ENCODE assay signal across 33 cellular contexts in the genomic region with DNA sequence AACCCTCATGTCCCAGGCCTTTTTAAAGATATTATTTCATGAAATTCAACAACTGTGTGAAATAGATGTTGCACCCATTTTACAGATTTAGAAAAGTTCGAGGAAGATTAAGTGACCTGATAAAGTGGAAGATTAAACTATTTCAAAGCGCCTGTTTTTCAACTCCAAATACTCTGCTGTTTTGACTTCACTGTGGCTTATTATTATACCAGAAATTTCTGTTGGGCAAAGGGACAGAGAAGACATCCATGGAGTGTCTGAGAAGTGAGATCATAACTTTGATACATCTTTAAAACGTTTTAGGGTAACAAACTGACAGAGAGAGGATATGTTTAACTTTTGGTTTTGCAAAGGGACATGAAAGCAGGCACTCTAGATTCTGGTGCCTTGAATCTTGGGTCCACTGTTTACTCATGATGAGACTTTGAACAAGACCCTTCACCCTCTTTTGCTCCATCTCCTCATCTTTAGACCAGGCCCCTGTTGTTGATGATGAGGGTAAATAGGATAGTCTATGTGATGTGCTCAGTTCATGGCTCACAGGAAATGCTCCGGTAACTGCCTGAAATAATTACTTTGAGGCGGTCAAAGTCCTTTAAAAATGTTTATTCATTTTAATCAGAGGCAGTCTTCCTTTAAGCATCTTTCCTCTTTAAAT. TPM values are rescaled to one million over a fixed set of nuclear protein-coding genes. Genes with fewer than 3 reads are reported as not detected.
DNase-seq lines count a peak whose midpoint lies in the region; ATAC-seq, FAIRE-seq and TF ChIP-seq lines count a peak whose summit lies in the region.
"Had no signal": no experiment of that assay in that cellular context is flagged by ENCODE, and none has a peak within 500 bp of the region (broad histone marks: within the 10 kb centered on the region; RNA-seq: fewer than 3 reads in every experiment).

No MANE protein-coding gene starts in this region.

- H3K4me3 ChIP-seq in HepG2 (replicated peaks in 1 of 3; ENCODE audit: insufficient read depth in 1 of 3, low read depth in 2 of 3, low read length in 3 of 3): no peak overlapping the region
- no peak overlapping the region for H3K4me3 ChIP-seq in right lobe of liver
- no peak overlapping the region for H3K4me3 ChIP-seq in liver (ENCODE audit: low read depth in 1 of 3, low read length in 3 of 3)
- H3K4me3 ChIP-seq in MG63: no peak overlapping the region
- H3K4me3 ChIP-seq: A549; BLaER1; BLaER1 treated with 17β-estradiol and CSF1 and Interleukin-3, amounts not matched to agents 10 nM and 100 nM had no signal

- H3K9ac ChIP-seq in HepG2 (ENCODE audit: insufficient read depth, low read depth, low read length): no peak overlapping the region
- no peak overlapping the region for H3K9ac ChIP-seq in liver (ENCODE audit: low read depth in 1 of 2, low read length in 2 of 2)
- H3K9ac ChIP-seq: BLaER1; BLaER1 treated with 17β-estradiol and CSF1 and Interleukin-3, amounts not matched to agents 10 nM and 100 nM had no signal

- WGBS in HepG2 (ENCODE audit: low lambda C conversion rate): 42% methylated on average over 5 of the region's 5 CpGs
- 59% methylated on average over 5 of the region's 5 CpGs for WGBS in right lobe of liver (ENCODE audit: insufficient coverage, low coverage, low lambda C conversion rate, missing lambda C conversion rate)
- 65% methylated on average over 5 of the region's 5 CpGs for WGBS in liver

- ATAC-seq in HepG2 (peak; percentile 79), right lobe of liver (no peak)
- ATAC-seq: A549; CD8-positive, alpha-beta T cell had no signal

- intact Hi-C loops in HepG2 (cut with micrococcal nuclease; ENCODE audit: unreplicated experiment) (loop anchor here (5.0 kb wide), 1 partner anchor 56 kb away; a partner anchor contains a TSS), right lobe of liver (cut with DNase I) (no loop called here)

- in situ Hi-C loops in HepG2 (cut with HindIII; ENCODE audit: extremely low pct_ligation_motif_present, low pct_unique_long_range_greater_than_20kb): no loop called here

- H4K20me1 ChIP-seq in HepG2 (ENCODE audit: insufficient read depth, low read length): no peaks in the 10 kb centered on the region
- H4K20me1 ChIP-seq: BLaER1; BLaER1 treated with 17β-estradiol and CSF1 and Interleukin-3, amounts not matched to agents 10 nM and 100 nM had no signal

- FAIRE-seq in HepG2 (lab: Jason Lieb, UNC): peak; percentile 63
- FAIRE-seq in GM19239 (lab: Jason Lieb, UNC): peak; percentile 44
- FAIRE-seq: A204.1, A549, D721Med had no signal

- no peak overlapping the region for H2AFZ ChIP-seq in HepG2 (ENCODE audit: low read length)

- H3K4me1 ChIP-seq in HepG2 (ENCODE audit: insufficient read depth, low read length): peaks cover 78% of the 10 kb centered on the region
- H3K4me1 ChIP-seq in right lobe of liver: peaks cover 0 to 31% (median 0%) of the 10 kb centered on the region in 4 donors
- peaks cover 4 to 19% (median 16%) of the 10 kb centered on the region in 4 donors for H3K4me1 ChIP-seq in liver (ENCODE audit: control insufficient read depth in 4 of 4, insufficient read depth in 4 of 4, low read length in 3 of 4)
- H3K4me1 ChIP-seq: BLaER1 had no signal

- TF ChIP-seq POLR2A in HepG2 (IDR thresholded peaks at IDR 0.05; ENCODE audit: insufficient read depth in 1 of 2, low read depth in 2 of 2, low read length in 2 of 2): no peak
- no peak for TF ChIP-seq POLR2A in right lobe of liver (IDR thresholded peaks at IDR 0.05)

- BruUV-seq in HepG2 (replicated peaks; lab: Mats Ljungman, UMichigan): no TSS peak

- DNase-seq in HepG2 (ENCODE audit: low spot score) (peak; percentile 86), right lobe of liver (no peak), GM19239 (ENCODE audit: insufficient read length, low spot score) (no peak), MG63 (no peak), hypothalamus (lab: John Stamatoyannopoulos, UW) (no peak)
- DNase-seq: 8988T; ACHN; AML-193; BE2C; C1 segment of cervical spinal cord; Caco-2; Calu3; CD4-positive, alpha-beta memory T cell; CD4-positive, alpha-beta T cell; CD4-positive, CD25-positive, alpha-beta regulatory T cell; CD8-positive, alpha-beta memory T cell; CD8-positive, alpha-beta T cell; COR-L47; DMS 273 treated with DMSO at 0.1 percent for 48 hours; DMS153; DMS53; DMS79; DMS79 treated with DMSO at 0.1 percent for 48 hours; DND-41; EL had no signal

- CTCF ChIA-PET in HepG2 (lab: Yijun Ruan, JAX; ENCODE audit: low intra/inter-chr PET ratio, low total read pairs): no interaction called here

- H3K36me3 ChIP-seq in HepG2 (replicated peaks in 1 of 2; ENCODE audit: control insufficient read depth in 1 of 2, insufficient read depth in 2 of 2, low read length in 2 of 2): no peaks in the 10 kb centered on the region; a peak in 1 of 5 replicates
- H3K36me3 ChIP-seq in right lobe of liver: no peaks in the 10 kb centered on the region
- H3K36me3 ChIP-seq in liver (ENCODE audit: control insufficient read depth in 4 of 4, insufficient read depth in 3 of 4, low read depth in 1 of 4, low read length in 3 of 4): peaks cover 0 to 2% (median 0%) of the 10 kb centered on the region in 4 donors
- peaks cover 3% of the 10 kb centered on the region for H3K36me3 ChIP-seq in MG63
- H3K36me3 ChIP-seq: BE2C had no signal

- POLR2A ChIA-PET in HepG2 (lab: Yijun Ruan, JAX): no interaction called here

- H3K9me3 ChIP-seq in HepG2 (ENCODE audit: low read length): no peaks in the 10 kb centered on the region
- no peaks in the 10 kb centered on the region for H3K9me3 ChIP-seq in right lobe of liver
- no peaks in the 10 kb centered on the region for H3K9me3 ChIP-seq in liver (ENCODE audit: control insufficient read depth in 4 of 4, low read length in 3 of 4)
- no peaks in the 10 kb centered on the region for H3K9me3 ChIP-seq in MG63
- H3K9me3 ChIP-seq: A549, BE2C, BLaER1, Caco-2 had no signal

- TF ChIP-seq CTCF in HepG2 (CRISPR knock-in tag; IDR thresholded peaks at IDR 0.05): no peak
- no peak for TF ChIP-seq CTCF in right lobe of liver (IDR thresholded peaks at IDR 0.05)
- no peak for TF ChIP-seq CTCF in liver (IDR thresholded peaks at IDR 0.05; ENCODE audit: low read depth, low read length, missing input control)

- H3K79me2 ChIP-seq in HepG2 (ENCODE audit: insufficient read depth, low read length): no peaks in the 10 kb centered on the region

- peak overlapping the region; percentile 12 for H3K4me2 ChIP-seq in HepG2 (ENCODE audit: low read depth, low read length)
- H3K4me2 ChIP-seq: A549; BLaER1; BLaER1 treated with 17β-estradiol and CSF1 and Interleukin-3, amounts not matched to agents 10 nM and 100 nM had no signal

- TF ChIP-seq RAD21 in HepG2 (CRISPR knock-in tag; IDR thresholded peaks at IDR 0.05): no peak
- no peak for TF ChIP-seq RAD21 in liver (IDR thresholded peaks at IDR 0.05)

- TF ChIP-seq EP300 in HepG2 (IDR thresholded peaks at IDR 0.05; ENCODE audit: low read depth in 2 of 2, low read length in 2 of 2) (peak in 1 of 2 experiments; percentile 93; a peak in 2 of 4 replicates), HepG2 (CRISPR knock-in tag; IDR thresholded peaks at IDR 0.05; ENCODE audit: borderline replicate concordance) (peak; percentile 58; the same call in 1 of the 2 replicates)

- H3K27ac ChIP-seq in HepG2 (ENCODE audit: extremely low read length, insufficient read depth, low read length) (peak overlapping the region; percentile 77), right lobe of liver (no peak overlapping the region), liver (ENCODE audit: low read depth in 1 of 2, low read length in 2 of 2) (no peak overlapping the region)
- H3K27ac ChIP-seq: 22Rv1; A549; BLaER1; BLaER1 treated with 17β-estradiol and CSF1 and Interleukin-3, amounts not matched to agents 10 nM and 100 nM; C4-2B had no signal

- H3K27me3 ChIP-seq in HepG2 (ENCODE audit: control insufficient read depth in 1 of 2, insufficient read depth in 2 of 2, low read length in 2 of 2) (no peaks in the 10 kb centered on the region; a peak in 1 of 5 replicates), right lobe of liver (no peaks in the 10 kb centered on the region), liver (ENCODE audit: control insufficient read depth in 4 of 4, insufficient read depth in 4 of 4, low read length in 3 of 4) (no peaks in the 10 kb centered on the region), MG63 (no peaks in the 10 kb centered on the region)
- H3K27me3 ChIP-seq: BE2C; BLaER1; BLaER1 treated with 17β-estradiol and CSF1 and Interleukin-3, amounts not matched to agents 10 nM and 100 nM had no signal

TF ChIP-seq in HepG2, 621 proteins besides CTCF, POLR2A, EP300 and RAD21 (continues in another document):
- TF ChIP-seq CEBPG (CRISPR knock-in tag; IDR thresholded peaks at IDR 0.05) (peak; percentile 42), ZSCAN30 (CRISPR knock-in tag; IDR thresholded peaks at IDR 0.05) (no peak)

TF ChIP-seq in liver, 16 proteins besides CTCF, POLR2A, EP300 and RAD21:
- peak; percentile 6 to 27 for TF ChIP-seq HNF4A (conservative IDR thresholded peaks at IDR 0.05)
- no peak for TF ChIP-seq TAF1 (conservative IDR thresholded peaks at IDR 0.05)
TF ChIP-seq in liver: peak in this region for 1.

RNA-seq across cellular contexts. Expression of a gene that starts 55.4 kb away (rescaled TPM):
- total RNA-seq in HepG2 (2016; rRNA removed; fragmentation: Illumina TruSeq; extraction: Trizol): 55.7 and 80.1 TPM in 2 replicates
- total RNA-seq in HepG2 (2016; cell fraction: cytosol; rRNA removed; fragmentation: Illumina TruSeq; extraction: Trizol; ENCODE audit: low read depth): 9.2 and 9.8 TPM in 2 replicates
- total RNA-seq in HepG2 (2016; cell fraction: insoluble cytoplasmic fraction; rRNA removed; fragmentation: Illumina TruSeq; extraction: Trizol): 55.6 and 78.6 TPM in 2 replicates
- 17.3 and 19.4 TPM in 2 replicates for total RNA-seq in HepG2 (2016; cell fraction: membrane; rRNA removed; fragmentation: Illumina TruSeq; extraction: Trizol)
- 88.7 and 100 TPM in 2 replicates for total RNA-seq in HepG2 (2016; cell fraction: nucleus; rRNA removed; fragmentation: Illumina TruSeq; extraction: Trizol)
- 10.3 and 16.0 TPM in 2 replicates for polyA plus RNA-seq in HepG2 (2011; rRNA removed)
- 7.9 and 8.1 TPM in 2 replicates for polyA plus RNA-seq in HepG2 (2011; cell fraction: cytosol; rRNA removed)
- polyA plus RNA-seq in HepG2 (2011; cell fraction: nucleus; rRNA removed): 13.3 and 17.4 TPM in 2 replicates
- 9.4 and 21.3 TPM in 2 replicates for polyA plus RNA-seq in HepG2 (2012)
- polyA plus RNA-seq in HepG2 (2016; cell fraction: cytosol; fragmentation: Illumina TruSeq; extraction: Trizol; ENCODE audit: low read depth): 3.6 and 3.7 TPM in 2 replicates
- 80.2 and 84.4 TPM in 2 replicates for polyA plus RNA-seq in HepG2 (2016; cell fraction: insoluble cytoplasmic fraction; fragmentation: Illumina TruSeq; extraction: Trizol; ENCODE audit: low read depth)
- 10.4 and 10.6 TPM in 2 replicates for polyA plus RNA-seq in HepG2 (2016; cell fraction: membrane; fragmentation: Illumina TruSeq; extraction: Trizol; ENCODE audit: low read depth)
- 46.4 and 49.2 TPM in 2 replicates for polyA plus RNA-seq in HepG2 (2016; cell fraction: nucleus; fragmentation: Illumina TruSeq; extraction: Trizol; ENCODE audit: insufficient read depth, low read depth)
- polyA minus RNA-seq in HepG2 (2011; rRNA and poly(A)+ RNA removed; ENCODE audit: low replicate concordance): 12.9 and 24.6 TPM in 2 replicates
- 10.2 and 17.7 TPM in 2 replicates for polyA minus RNA-seq in HepG2 (2011; cell fraction: cytosol; rRNA and poly(A)+ RNA removed)
- polyA minus RNA-seq in HepG2 (2011; cell fraction: nucleus; rRNA and poly(A)+ RNA removed): 89.3 and 136 TPM in 2 replicates
- 1 to 10 TPM; 1.6 to 10.0 (median 2.4) TPM for total RNA-seq in right lobe of liver
- 10 to 100 TPM in 1 of 2 donors, 1 to 10 TPM in 1; 3.2 to 19.1 TPM for total RNA-seq in liver
- 1 to 10 TPM; 1.9 to 2.9 TPM for polyA plus RNA-seq in liver
- total RNA-seq in MG63 (2014; rRNA removed; shearing (Covaris generic); ENCODE audit: low replicate concordance): 42.0 and 46.5 TPM in 2 replicates
